ENCODE assay signal across 8 cellular contexts in genomic region chr6:85641522-85641915, GRCh38. TPM values are rescaled to one million over a fixed set of nuclear protein-coding genes. Genes with fewer than 3 reads are reported as not detected.
DNase-seq lines count a peak whose midpoint lies in the region; ATAC-seq, FAIRE-seq and TF ChIP-seq lines count a peak whose summit lies in the region.

No MANE protein-coding gene starts in this region.

- peak overlapping the region; percentile 92 to 100 (median 98) for H3K9ac ChIP-seq in BLaER1 treated with 17β-estradiol and CSF1 and Interleukin-3, amounts not matched to agents 10 nM and 100 nM
- H3K9ac ChIP-seq in astrocyte (ENCODE audit: low read length) (peak overlapping the region; percentile 100), HepG2 (ENCODE audit: insufficient read depth, low read depth, low read length) (peak overlapping the region; percentile 99)

- TF ChIP-seq POLR2A in HepG2 (IDR thresholded peaks at IDR 0.05; ENCODE audit: insufficient read depth in 1 of 2, low read depth in 2 of 2, low read length in 2 of 2) = no peak

- H3K4me1 Mint-ChIP-seq in astrocyte (ENCODE audit: low read depth, unreplicated experiment) = peaks cover 29% of the 10 kb centered on the region

- H2AFZ ChIP-seq in astrocyte (ENCODE audit: low read depth, low read length) = no peak overlapping the region
- no peak overlapping the region for H2AFZ ChIP-seq in HepG2 (ENCODE audit: low read length)

- peak overlapping the region; percentile 87 for H3K27ac Mint-ChIP-seq in astrocyte (ENCODE audit: unreplicated experiment)

- in situ Hi-C loops in HepG2 (cut with HindIII; ENCODE audit: extremely low pct_ligation_motif_present, low pct_unique_long_range_greater_than_20kb) = loop anchor here (5.0 kb wide), 1 partner anchor 36 kb away; no protein-coding TSS in a partner anchor

- H3K9me3 ChIP-seq in BLaER1 treated with 17β-estradiol and CSF1 and Interleukin-3, amounts not matched to agents 10 nM and 100 nM (replicated peaks in 1 of 11) = 0 out of 22 replicates have a peak, but pooled peaks cover 0 to 4% (median 0%) of the 10 kb centered on the region in 11 experiments
- H3K9me3 ChIP-seq in astrocyte (ENCODE audit: insufficient read depth, low read depth, low read length) (no peaks in the 10 kb centered on the region), HepG2 (ENCODE audit: low read length) (no peaks in the 10 kb centered on the region), thymus (ENCODE audit: control insufficient read depth) (no peaks in the 10 kb centered on the region)

- H3K9me3 Mint-ChIP-seq in astrocyte (ENCODE audit: unreplicated experiment) = peaks cover 2% of the 10 kb centered on the region

- peak; percentile 15 for DNase-seq in HuH-7.5 (ENCODE audit: low spot score)
- no peak for DNase-seq in astrocyte (ENCODE audit: low read depth)
- DNase-seq in HepG2 (ENCODE audit: low spot score) = no peak
- no peak for DNase-seq in D341Med (ENCODE audit: low spot score)
- no peak for DNase-seq in NCI-H526 (lab: John Stamatoyannopoulos, UW)
- no peak for DNase-seq in cortex of kidney (lab: John Stamatoyannopoulos, UW)

- H3K4me2 ChIP-seq in BLaER1 treated with 17β-estradiol and CSF1 and Interleukin-3, amounts not matched to agents 10 nM and 100 nM = peak overlapping the region; percentile 71 to 82 (median 78)
- peak overlapping the region; percentile 90 for H3K4me2 ChIP-seq in astrocyte (ENCODE audit: low read length)
- H3K4me2 ChIP-seq in HepG2 (ENCODE audit: low read depth, low read length) = peak overlapping the region; percentile 85

- WGBS in HepG2 (ENCODE audit: low lambda C conversion rate) = 2% methylated on average over 14 of the region's 14 CpGs
- under 1% methylated on average over 14 of the region's 14 CpGs for WGBS in thymus

- no TSS peak for BruUV-seq in HepG2 (replicated peaks; lab: Mats Ljungman, UMichigan)

- peaks cover 63% of the 10 kb centered on the region for H3K79me2 ChIP-seq in astrocyte (ENCODE audit: insufficient read depth, low read length)
- H3K79me2 ChIP-seq in HepG2 (ENCODE audit: insufficient read depth, low read length) = peaks cover 63% of the 10 kb centered on the region

- TF ChIP-seq CTCF in astrocyte (IDR thresholded peaks at IDR 0.05; ENCODE audit: insufficient read depth, low read depth, low read length) = no peak
- TF ChIP-seq CTCF in HepG2 (CRISPR knock-in tag; IDR thresholded peaks at IDR 0.05) = no peak

- H4K20me1 ChIP-seq in BLaER1 treated with 17β-estradiol and CSF1 and Interleukin-3, amounts not matched to agents 10 nM and 100 nM = peaks cover 49 to 59% (median 56%) of the 10 kb centered on the region in 11 experiments; a peak in 21 of 22 replicates
- H4K20me1 ChIP-seq in astrocyte (ENCODE audit: insufficient read depth, low read length) = peaks cover 60% of the 10 kb centered on the region
- peaks cover 52% of the 10 kb centered on the region for H4K20me1 ChIP-seq in HepG2 (ENCODE audit: insufficient read depth, low read length)

- POLR2A ChIA-PET in HepG2 (lab: Yijun Ruan, JAX) = interaction anchor here (3.4 to 4.3 kb wide), 2 partner anchors 31 to 37 kb away, joined by 18 to 27 read pairs; no protein-coding TSS in a partner anchor

- H3K4me3 Mint-ChIP-seq in astrocyte (ENCODE audit: unreplicated experiment) = peak overlapping the region; percentile 99

- peak overlapping the region; percentile 79 to 98 (median 88) for H3K4me3 ChIP-seq in BLaER1 treated with 17β-estradiol and CSF1 and Interleukin-3, amounts not matched to agents 10 nM and 100 nM
- H3K4me3 ChIP-seq in astrocyte (ENCODE audit: insufficient read depth, low read depth, low read length) = peak overlapping the region; percentile 88
- peak overlapping the region; percentile 78 to 96 (median 96) for H3K4me3 ChIP-seq in HepG2 (replicated peaks in 1 of 3; ENCODE audit: insufficient read depth in 1 of 3, low read depth in 2 of 3, low read length in 3 of 3)
- peak overlapping the region; percentile 98 for H3K4me3 ChIP-seq in thymus (ENCODE audit: low read length)

- no peaks in the 10 kb centered on the region for H3K27me3 Mint-ChIP-seq in astrocyte (ENCODE audit: low read depth, unreplicated experiment)

- peak overlapping the region; percentile 90 to 99 (median 98); a peak in 20 of 22 replicates for H3K27ac ChIP-seq in BLaER1 treated with 17β-estradiol and CSF1 and Interleukin-3, amounts not matched to agents 10 nM and 100 nM
- H3K27ac ChIP-seq in astrocyte (ENCODE audit: low read depth, low read length) (peak overlapping the region; percentile 99), HepG2 (ENCODE audit: extremely low read length, insufficient read depth, low read length) (peak overlapping the region; percentile 99), thymus (ENCODE audit: low read depth) (no peak overlapping the region)

- no peak for TF ChIP-seq EP300 in HepG2 (IDR thresholded peaks at IDR 0.05; ENCODE audit: low read depth in 2 of 2, low read length in 2 of 2)
- TF ChIP-seq EP300 in HepG2 (CRISPR knock-in tag; IDR thresholded peaks at IDR 0.05; ENCODE audit: borderline replicate concordance) = no peak

- no peak for ATAC-seq in HepG2

- H3K27me3 ChIP-seq in BLaER1 treated with 17β-estradiol and CSF1 and Interleukin-3, amounts not matched to agents 10 nM and 100 nM = no peaks in the 10 kb centered on the region
- H3K27me3 ChIP-seq in astrocyte (ENCODE audit: insufficient read depth, low read length) (no peaks in the 10 kb centered on the region), HepG2 (ENCODE audit: control insufficient read depth in 1 of 2, insufficient read depth in 2 of 2, low read length in 2 of 2) (no peaks in the 10 kb centered on the region; a peak in 1 of 5 replicates), thymus (ENCODE audit: control insufficient read depth, insufficient read depth) (no peaks in the 10 kb centered on the region)

- CTCF ChIA-PET in HepG2 (lab: Yijun Ruan, JAX; ENCODE audit: low intra/inter-chr PET ratio, low total read pairs) = no interaction called here

- H3K4me1 ChIP-seq in BLaER1 treated with 17β-estradiol and CSF1 and Interleukin-3, amounts not matched to agents 10 nM and 100 nM = peaks cover 23 to 43% (median 25%) of the 10 kb centered on the region in 10 experiments
- peaks cover 20% of the 10 kb centered on the region for H3K4me1 ChIP-seq in astrocyte (ENCODE audit: insufficient read depth, low read length)
- H3K4me1 ChIP-seq in HepG2 (ENCODE audit: insufficient read depth, low read length) = peaks cover 52% of the 10 kb centered on the region
- H3K4me1 ChIP-seq in thymus (ENCODE audit: control insufficient read depth, insufficient read depth, low read length) = peaks cover 11% of the 10 kb centered on the region

- peaks cover 11% of the 10 kb centered on the region for H3K36me3 Mint-ChIP-seq in astrocyte (ENCODE audit: low read depth, unreplicated experiment)

- no peak for TF ChIP-seq RAD21 in HepG2 (CRISPR knock-in tag; IDR thresholded peaks at IDR 0.05)

- intact Hi-C loops in HepG2 (cut with micrococcal nuclease; ENCODE audit: unreplicated experiment) = no loop called here

- H3K36me3 ChIP-seq in BLaER1 treated with 17β-estradiol and CSF1 and Interleukin-3, amounts not matched to agents 10 nM and 100 nM = peaks cover 32 to 51% (median 47%) of the 10 kb centered on the region in 11 experiments
- peaks cover 28% of the 10 kb centered on the region for H3K36me3 ChIP-seq in astrocyte (ENCODE audit: insufficient read depth, low read length)
- H3K36me3 ChIP-seq in HepG2 (replicated peaks in 1 of 2; ENCODE audit: control insufficient read depth in 1 of 2, insufficient read depth in 2 of 2, low read length in 2 of 2) = peaks cover 6 to 38% of the 10 kb centered on the region in 2 experiments
- peaks cover 10% of the 10 kb centered on the region for H3K36me3 ChIP-seq in thymus (ENCODE audit: control insufficient read depth, insufficient read depth)

- FAIRE-seq in astrocyte (lab: Jason Lieb, UNC) = no peak
- FAIRE-seq in HepG2 (lab: Jason Lieb, UNC) = no peak

RNA-seq across cellular contexts. Expression of gene SYNCRIP, which starts 1.2 kb away (rescaled TPM):
- total RNA-seq in astrocyte = 122 and 136 TPM in 2 replicates
- total RNA-seq in HepG2 (2016; rRNA removed; fragmentation: Illumina TruSeq; extraction: Trizol) = 112 and 183 TPM in 2 replicates
- 11.4 and 13.0 TPM in 2 replicates for total RNA-seq in HepG2 (2016; cell fraction: cytosol; rRNA removed; fragmentation: Illumina TruSeq; extraction: Trizol; ENCODE audit: low read depth)
- 101 and 177 TPM in 2 replicates for total RNA-seq in HepG2 (2016; cell fraction: insoluble cytoplasmic fraction; rRNA removed; fragmentation: Illumina TruSeq; extraction: Trizol)
- total RNA-seq in HepG2 (2016; cell fraction: membrane; rRNA removed; fragmentation: Illumina TruSeq; extraction: Trizol) = 28.5 and 32.6 TPM in 2 replicates
- 112 TPM in 2 replicates for total RNA-seq in HepG2 (2016; cell fraction: nucleus; rRNA removed; fragmentation: Illumina TruSeq; extraction: Trizol)
- polyA plus RNA-seq in HepG2 (2011; rRNA removed) = 6.8 and 8.1 TPM in 2 replicates
- 3.2 and 5.2 TPM in 2 replicates for polyA plus RNA-seq in HepG2 (2011; cell fraction: cytosol; rRNA removed)
- polyA plus RNA-seq in HepG2 (2011; cell fraction: nucleus; rRNA removed) = 6.9 and 7.9 TPM in 2 replicates
- 41.5 and 63.8 TPM in 2 replicates for polyA plus RNA-seq in HepG2 (2012)
- 5.1 and 5.8 TPM in 2 replicates for polyA plus RNA-seq in HepG2 (2016; cell fraction: cytosol; fragmentation: Illumina TruSeq; extraction: Trizol; ENCODE audit: low read depth)
- 185 and 186 TPM in 2 replicates for polyA plus RNA-seq in HepG2 (2016; cell fraction: insoluble cytoplasmic fraction; fragmentation: Illumina TruSeq; extraction: Trizol; ENCODE audit: low read depth)
- 12.7 and 15.0 TPM in 2 replicates for polyA plus RNA-seq in HepG2 (2016; cell fraction: membrane; fragmentation: Illumina TruSeq; extraction: Trizol; ENCODE audit: low read depth)
- 74.1 and 83.2 TPM in 2 replicates for polyA plus RNA-seq in HepG2 (2016; cell fraction: nucleus; fragmentation: Illumina TruSeq; extraction: Trizol; ENCODE audit: insufficient read depth, low read depth)
- polyA minus RNA-seq in HepG2 (2011; rRNA and poly(A)+ RNA removed; ENCODE audit: low replicate concordance) = 7.5 and 23.4 TPM in 2 replicates
- polyA minus RNA-seq in HepG2 (2011; cell fraction: cytosol; rRNA and poly(A)+ RNA removed) = 13.1 and 17.5 TPM in 2 replicates
- 70.1 and 89.5 TPM in 2 replicates for polyA minus RNA-seq in HepG2 (2011; cell fraction: nucleus; rRNA and poly(A)+ RNA removed)
- polyA plus RNA-seq in thymus = 50.6 TPM

RNA-seq across cellular contexts. Expression of gene SNX14, which starts 47.9 kb away (rescaled TPM):
- total RNA-seq in astrocyte (89.5 and 90.5 TPM in 2 replicates), HepG2 (2016; rRNA removed; fragmentation: Illumina TruSeq; extraction: Trizol) (61.9 and 112 TPM in 2 replicates)
- 41.2 and 50.0 TPM in 2 replicates for total RNA-seq in HepG2 (2016; cell fraction: cytosol; rRNA removed; fragmentation: Illumina TruSeq; extraction: Trizol; ENCODE audit: low read depth)
- 54.2 and 101 TPM in 2 replicates for total RNA-seq in HepG2 (2016; cell fraction: insoluble cytoplasmic fraction; rRNA removed; fragmentation: Illumina TruSeq; extraction: Trizol)
- total RNA-seq in HepG2 (2016; cell fraction: membrane; rRNA removed; fragmentation: Illumina TruSeq; extraction: Trizol) = 32.9 and 40.9 TPM in 2 replicates
- 146 and 153 TPM in 2 replicates for total RNA-seq in HepG2 (2016; cell fraction: nucleus; rRNA removed; fragmentation: Illumina TruSeq; extraction: Trizol)
- polyA plus RNA-seq in HepG2 (2011; rRNA removed) (70.1 and 83.5 TPM in 2 replicates), thymus (207 TPM)
- polyA plus RNA-seq in HepG2 (2011; cell fraction: cytosol; rRNA removed) = 33.1 and 52.9 TPM in 2 replicates
- 54.3 and 59.6 TPM in 2 replicates for polyA plus RNA-seq in HepG2 (2011; cell fraction: nucleus; rRNA removed)
- 72.4 and 94.2 TPM in 2 replicates for polyA plus RNA-seq in HepG2 (2012)
- polyA plus RNA-seq in HepG2 (2016; cell fraction: cytosol; fragmentation: Illumina TruSeq; extraction: Trizol; ENCODE audit: low read depth) = 6.0 and 7.3 TPM in 2 replicates
- polyA plus RNA-seq in HepG2 (2016; cell fraction: insoluble cytoplasmic fraction; fragmentation: Illumina TruSeq; extraction: Trizol; ENCODE audit: low read depth) = 42.2 and 43.7 TPM in 2 replicates
- polyA plus RNA-seq in HepG2 (2016; cell fraction: membrane; fragmentation: Illumina TruSeq; extraction: Trizol; ENCODE audit: low read depth) = 12.2 and 13.6 TPM in 2 replicates
- polyA plus RNA-seq in HepG2 (2016; cell fraction: nucleus; fragmentation: Illumina TruSeq; extraction: Trizol; ENCODE audit: insufficient read depth, low read depth) = 146 and 157 TPM in 2 replicates
- 25.1 and 77.1 TPM in 2 replicates for polyA minus RNA-seq in HepG2 (2011; rRNA and poly(A)+ RNA removed; ENCODE audit: low replicate concordance)
- polyA minus RNA-seq in HepG2 (2011; cell fraction: cytosol; rRNA and poly(A)+ RNA removed) = 52.8 and 53.6 TPM in 2 replicates
- 161 and 172 TPM in 2 replicates for polyA minus RNA-seq in HepG2 (2011; cell fraction: nucleus; rRNA and poly(A)+ RNA removed)
